2 cellular contexts compared by ENCODE assay signal in the genomic region with DNA sequence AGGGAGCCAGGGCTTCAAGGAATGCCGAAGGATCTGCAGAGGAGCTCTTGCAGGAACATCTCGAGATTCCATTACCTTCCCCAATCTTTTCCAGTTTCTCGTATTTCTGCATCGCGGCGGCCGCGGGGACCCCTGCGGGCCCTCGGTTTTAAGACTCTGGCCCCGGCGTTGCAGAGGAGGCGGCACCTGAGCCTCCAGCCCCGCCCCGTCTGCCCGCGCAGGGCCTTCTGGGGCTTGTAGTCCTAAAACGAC.
A peak's percentile ranks its signal among the peaks of the same experiment; 100 is the strongest.
TF ChIP-seq lines count a peak whose summit lies in the region.

A gene (minus strand): TSS at position 161 of the 252 bp plus-strand sequence. CDS start 49 bp downstream, at position 112.

TF ChIP-seq in H1, 55 proteins besides CTCF, POLR2A, EP300 and RAD21:
- TF ChIP-seq TBP (IDR thresholded peaks at IDR 0.05; ENCODE audit: low read depth, low read length): 0 out of 2 replicates have a peak, but pooled peaks have one; percentile 3
- peak; percentile 44 for TF ChIP-seq ASH2L (IDR thresholded peaks at IDR 0.05; ENCODE audit: low read length)
- no peak for TF ChIP-seq MAFK (IDR thresholded peaks at IDR 0.05; ENCODE audit: low read depth, low read length)

TF ChIP-seq in neural cell, 6 proteins besides CTCF, POLR2A, EP300 and RAD21:
- peak; percentile 28 for TF ChIP-seq TAF1 (IDR thresholded peaks at IDR 0.05; ENCODE audit: low read depth)
- TF ChIP-seq, protein P1, sequence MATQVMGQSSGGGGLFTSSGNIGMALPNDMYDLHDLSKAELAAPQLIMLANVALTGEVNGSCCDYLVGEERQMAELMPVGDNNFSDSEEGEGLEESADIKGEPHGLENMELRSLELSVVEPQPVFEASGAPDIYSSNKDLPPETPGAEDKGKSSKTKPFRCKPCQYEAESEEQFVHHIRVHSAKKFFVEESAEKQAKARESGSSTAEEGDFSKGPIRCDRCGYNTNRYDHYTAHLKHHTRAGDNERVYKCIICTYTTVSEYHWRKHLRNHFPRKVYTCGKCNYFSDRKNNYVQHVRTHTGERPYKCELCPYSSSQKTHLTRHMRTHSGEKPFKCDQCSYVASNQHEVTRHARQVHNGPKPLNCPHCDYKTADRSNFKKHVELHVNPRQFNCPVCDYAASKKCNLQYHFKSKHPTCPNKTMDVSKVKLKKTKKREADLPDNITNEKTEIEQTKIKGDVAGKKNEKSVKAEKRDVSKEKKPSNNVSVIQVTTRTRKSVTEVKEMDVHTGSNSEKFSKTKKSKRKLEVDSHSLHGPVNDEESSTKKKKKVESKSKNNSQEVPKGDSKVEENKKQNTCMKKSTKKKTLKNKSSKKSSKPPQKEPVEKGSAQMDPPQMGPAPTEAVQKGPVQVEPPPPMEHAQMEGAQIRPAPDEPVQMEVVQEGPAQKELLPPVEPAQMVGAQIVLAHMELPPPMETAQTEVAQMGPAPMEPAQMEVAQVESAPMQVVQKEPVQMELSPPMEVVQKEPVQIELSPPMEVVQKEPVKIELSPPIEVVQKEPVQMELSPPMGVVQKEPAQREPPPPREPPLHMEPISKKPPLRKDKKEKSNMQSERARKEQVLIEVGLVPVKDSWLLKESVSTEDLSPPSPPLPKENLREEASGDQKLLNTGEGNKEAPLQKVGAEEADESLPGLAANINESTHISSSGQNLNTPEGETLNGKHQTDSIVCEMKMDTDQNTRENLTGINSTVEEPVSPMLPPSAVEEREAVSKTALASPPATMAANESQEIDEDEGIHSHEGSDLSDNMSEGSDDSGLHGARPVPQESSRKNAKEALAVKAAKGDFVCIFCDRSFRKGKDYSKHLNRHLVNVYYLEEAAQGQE (IDR thresholded peaks at IDR 0.05; ENCODE audit: borderline replicate concordance): no peak
